Comparison of ENCODE assay signal across 9 cellular contexts in genomic region chr12:100566887-100567637, GRCh38. TPM values are rescaled to one million over a fixed set of nuclear protein-coding genes. Genes with fewer than 3 reads are reported as not detected.
DNase-seq lines count a peak whose midpoint lies in the region; ATAC-seq and TF ChIP-seq lines count a peak whose summit lies in the region.
"Had no signal": no experiment of that assay in that cellular context is flagged by ENCODE, and none has a peak within 500 bp of the region (broad histone marks: within the 10 kb centered on the region; RNA-seq: fewer than 3 reads in every experiment).

No MANE protein-coding gene starts in this region.

- H3K23ac ChIP-seq in H9 (ENCODE audit: insufficient read length, low read depth, low read length): no peak overlapping the region

- no peak overlapping the region for H3K9ac ChIP-seq in H9 (ENCODE audit: extremely low read depth, insufficient read length, low read length)

- no peak overlapping the region for H3K18ac ChIP-seq in H9 (ENCODE audit: insufficient read length, low read depth, low read length)

- TF ChIP-seq CTCF in H9 (conservative IDR thresholded peaks at IDR 0.05): no peak

- no peak overlapping the region for H3K14ac ChIP-seq in H9 (ENCODE audit: insufficient read depth, low read length)

- no peaks in the 10 kb centered on the region for H3K79me1 ChIP-seq in H9 (ENCODE audit: insufficient read depth, low read depth, low read length, poor library complexity, severe bottlenecking)

- H2BK5ac ChIP-seq in H9 (ENCODE audit: insufficient read length, low read length): no peak overlapping the region

- no peak overlapping the region for H2BK12ac ChIP-seq in H9 (ENCODE audit: insufficient read length, low read depth, low read length)

- WGBS in H9 (ENCODE audit: extremely low coverage, insufficient read length, low lambda C conversion rate): no CpG with 5 or more reads among the region's 3 CpGs

- DNase-seq in CD1c-positive myeloid dendritic cell (ENCODE audit: extremely low spot score) (peak; percentile 93), fibroblast of peridontal ligament (ENCODE audit: extremely low read depth) (peak; percentile 31), H9 (no peak), COR-L47 (lab: John Stamatoyannopoulos, UW) (no peak), RKO (ENCODE audit: low spot score) (no peak)
- no peak for DNase-seq in activated T-cell treated with anti-CD3 and anti-CD28 coated beads, Interleukin-2, amount 50 U/mL, for 1 hour
- DNase-seq: DND-41 had no signal

- peaks cover 5% of the 10 kb centered on the region in 2 experiments; a peak in 2 of 4 replicates for H3K4me1 Mint-ChIP-seq in H9

- H2AFZ ChIP-seq in H9 (ENCODE audit: low read length): no peak overlapping the region

- peaks cover 12% of the 10 kb centered on the region for H3K27me3 Mint-ChIP-seq in H9 (ENCODE audit: low read depth)

- ATAC-seq in GM19463 (IDR thresholded peaks at IDR 0.05; ENCODE audit: unreplicated experiment) (peak; percentile 97), HG03378 (IDR thresholded peaks at IDR 0.05; ENCODE audit: unreplicated experiment) (peak; percentile 97)

- H4K20me1 ChIP-seq in H9 (ENCODE audit: control insufficient read depth, insufficient read depth, insufficient read length): no peaks in the 10 kb centered on the region

- no peaks in the 10 kb centered on the region for H3K36me3 Mint-ChIP-seq in H9 (ENCODE audit: insufficient read depth in 1 of 3, low read depth in 3 of 3)

- H4K5ac ChIP-seq in H9 (ENCODE audit: insufficient read length, low read depth, low read length): no peak overlapping the region

- H3T11ph ChIP-seq in H9 (ENCODE audit: low read length): no peak overlapping the region

- no peaks in the 10 kb centered on the region for H3K9me3 Mint-ChIP-seq in H9

- H2BK15ac ChIP-seq in H9 (ENCODE audit: low read depth, low read length): no peak overlapping the region

- no peak overlapping the region for H3K56ac ChIP-seq in H9 (ENCODE audit: insufficient read length, low read depth, low read length)

- no peak overlapping the region for H3K4me3 Mint-ChIP-seq in H9

- H3K4me1 ChIP-seq in H9 (ENCODE audit: insufficient read depth, low read length): no peaks in the 10 kb centered on the region

- no peak overlapping the region for H3K4me2 ChIP-seq in H9 (ENCODE audit: insufficient read depth, insufficient read length, low read length)

- H3K27ac ChIP-seq in H9 (ENCODE audit: insufficient read length, low read depth, low read length): no peak overlapping the region

- no peaks in the 10 kb centered on the region for H3K27me3 ChIP-seq in H9 (ENCODE audit: insufficient read depth, low read length)

- H3K9me3 ChIP-seq in H9 (ENCODE audit: control insufficient read depth, low read depth, low read length): no peaks in the 10 kb centered on the region

- H2BK20ac ChIP-seq in H9 (ENCODE audit: low read depth, low read length, poor library complexity, severe bottlenecking): no peak overlapping the region

- no peak overlapping the region for H4K8ac ChIP-seq in H9 (replicated peaks; ENCODE audit: insufficient read length, low read depth, low read length)

- no peaks in the 10 kb centered on the region for H3K23me2 ChIP-seq in H9 (ENCODE audit: insufficient read length, low read depth, low read length, poor library complexity, severe bottlenecking)

- no peak overlapping the region for H2BK120ac ChIP-seq in H9 (ENCODE audit: low read depth, low read length, poor library complexity, severe bottlenecking)

- no peak overlapping the region for H4K91ac ChIP-seq in H9 (ENCODE audit: insufficient read length, low read depth, low read length)

- no peaks in the 10 kb centered on the region for H3K79me2 ChIP-seq in H9 (ENCODE audit: insufficient read depth, low read length)

- no peak overlapping the region for H2AK5ac ChIP-seq in H9 (ENCODE audit: insufficient read length, low read length)

- H3K27ac Mint-ChIP-seq in H9: no peak overlapping the region

- H3K4ac ChIP-seq in H9 (ENCODE audit: low read depth, low read length): no peak overlapping the region

RNA-seq across cellular contexts. Expression of gene GAS2L3, which starts 6.4 kb away (rescaled TPM):
- total RNA-seq in H9 (2021): 11.7 and 15.8 TPM in 2 replicates

Comparison
In these comparisons a context has a peak if more than half of its experiments do, and no peak if none do; other contexts are left out.
1. DNase-seq: peak in CD1c-positive myeloid dendritic cell (single experiment) and fibroblast of peridontal ligament (single experiment); none in H9 (single experiment), COR-L47 (single experiment), activated T-cell treated with anti-CD3 and anti-CD28 coated beads, Interleukin-2, amount 50 U/mL, for 1 hour (single experiment) and RKO (single experiment).